ENCODE assay signal across 13 cellular contexts in the genomic region with DNA sequence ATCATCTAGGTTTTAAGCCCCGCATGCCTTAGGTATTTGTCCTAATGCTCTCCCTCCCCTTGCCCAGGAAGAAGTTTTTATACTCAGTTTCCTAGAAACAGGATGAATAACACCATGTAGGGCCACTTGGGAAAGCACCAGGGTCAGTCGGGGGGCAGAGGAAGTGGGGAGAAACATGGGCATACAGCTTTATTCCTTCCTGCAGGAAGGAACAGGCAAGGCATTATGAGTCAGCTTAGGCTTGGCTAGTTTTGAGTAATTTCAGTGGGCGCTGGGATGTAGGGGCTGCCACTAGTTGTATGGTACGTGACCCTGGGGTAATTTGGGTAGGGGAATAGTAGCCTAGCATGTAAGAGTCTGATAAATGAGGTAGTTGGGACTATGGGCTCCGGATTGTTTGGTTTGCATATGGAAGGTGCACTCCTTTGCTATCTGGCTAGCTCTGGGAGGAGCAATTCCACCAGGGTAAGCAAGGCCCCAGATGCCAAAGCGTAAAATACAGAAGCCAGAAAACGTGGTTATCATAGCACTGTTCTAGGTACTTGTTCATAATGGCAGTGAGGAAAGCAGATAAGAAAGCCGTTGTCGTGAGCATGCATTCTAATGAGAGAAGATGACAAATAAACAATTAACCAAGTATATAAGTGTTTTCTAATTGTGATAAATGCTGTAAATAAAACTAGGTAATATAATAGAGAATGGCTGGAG. TPM values are rescaled to one million over a fixed set of nuclear protein-coding genes. Genes with fewer than 3 reads are reported as not detected.
DNase-seq lines count a peak whose midpoint lies in the region; TF ChIP-seq lines count a peak whose summit lies in the region.
"Had no signal": no experiment of that assay in that cellular context is flagged by ENCODE, and none has a peak within 500 bp of the region (broad histone marks: within the 10 kb centered on the region; RNA-seq: fewer than 3 reads in every experiment).

No MANE protein-coding gene starts in this region.

- H3K4me3 Mint-ChIP-seq in T-helper 2 cell treated with Interferon-gamma antibody and Interleukin-4, amounts not matched to agents 5 μg/mL and 100 μg/mL, for 36 hours: no peak overlapping the region
- H3K4me3 Mint-ChIP-seq in Caco-2 (ENCODE audit: unreplicated experiment): no peak overlapping the region
- H3K4me3 Mint-ChIP-seq: IgD-negative memory B cell had no signal

- peaks cover 1% of the 10 kb centered on the region for H3K36me3 Mint-ChIP-seq in T-helper 2 cell treated with Interferon-gamma antibody and Interleukin-4, amounts not matched to agents 5 μg/mL and 100 μg/mL, for 36 hours (ENCODE audit: low read depth)
- no peaks in the 10 kb centered on the region for H3K36me3 Mint-ChIP-seq in Caco-2 (ENCODE audit: insufficient read depth, unreplicated experiment)

- peaks cover 17% of the 10 kb centered on the region for H3K4me1 Mint-ChIP-seq in T-helper 2 cell treated with Interferon-gamma antibody and Interleukin-4, amounts not matched to agents 5 μg/mL and 100 μg/mL, for 36 hours (ENCODE audit: low read depth)
- H3K4me1 Mint-ChIP-seq in Caco-2 (ENCODE audit: low read depth, unreplicated experiment): peaks cover 12% of the 10 kb centered on the region

- H3K27me3 ChIP-seq in Caco-2 (replicated peaks; ENCODE audit: control insufficient read depth, insufficient read depth, low read length): no peaks in the 10 kb centered on the region

- no peak overlapping the region for H3K4me3 ChIP-seq in Caco-2 (ENCODE audit: low read depth, low read length)
- H3K4me3 ChIP-seq: A549 had no signal

- H3K4me1 ChIP-seq in Caco-2: peaks cover 15% of the 10 kb centered on the region

- no peaks in the 10 kb centered on the region for H3K36me3 ChIP-seq in Caco-2 (ENCODE audit: control insufficient read depth, insufficient read depth, low read length)

- H3K9me3 ChIP-seq in Caco-2: no peaks in the 10 kb centered on the region
- H3K9me3 ChIP-seq: A549 had no signal

- no peaks in the 10 kb centered on the region for H3K9me3 Mint-ChIP-seq in T-helper 2 cell treated with Interferon-gamma antibody and Interleukin-4, amounts not matched to agents 5 μg/mL and 100 μg/mL, for 36 hours
- no peaks in the 10 kb centered on the region for H3K9me3 Mint-ChIP-seq in Caco-2 (ENCODE audit: unreplicated experiment)

- TF ChIP-seq CTCF in Caco-2 (IDR thresholded peaks at IDR 0.05; ENCODE audit: insufficient read depth in 1 of 2, low read depth in 1 of 2, low read length in 1 of 2, severe bottlenecking in 1 of 2, unreplicated experiment in 1 of 2): no peak

- intact Hi-C loops in Caco-2 (cut with micrococcal nuclease; ENCODE audit: unreplicated experiment): loop anchor here (2.0 kb wide), 1 partner anchor 15 kb away; no protein-coding TSS in a partner anchor

- no peak overlapping the region for H3K27ac Mint-ChIP-seq in T-helper 2 cell treated with Interferon-gamma antibody and Interleukin-4, amounts not matched to agents 5 μg/mL and 100 μg/mL, for 36 hours
- H3K27ac Mint-ChIP-seq in Caco-2 (ENCODE audit: unreplicated experiment): no peak overlapping the region

- peak; percentile 7 for DNase-seq in T-helper 2 cell treated with Interferon-gamma antibody and Interleukin-4, amounts not matched to agents 5 μg/mL and 100 μg/mL, for 36 hours (ENCODE audit: low spot score)
- DNase-seq in T-helper 2 cell (no peak), M059J (ENCODE audit: low read depth) (peak; percentile 92), dermis microvascular lymphatic vessel endothelial cell (ENCODE audit: low read depth in 2 of 2) (peak; percentile 83 to 95), pulmonary artery endothelial cell (ENCODE audit: low read depth, low spot score) (peak; percentile 83), cerebellar cortex (ENCODE audit: low spot score) (no peak), Caco-2 (no peak), NCI-H1417 treated with DMSO at 0.1 percent for 48 hours (lab: John Stamatoyannopoulos, UW) (no peak)
- DNase-seq: activated effector memory CD4-positive, alpha-beta T cell treated with Interleukin-2 at 50 U/mL for 16 hours; islet precursor cell; NCI-H82 had no signal

- H3K27me3 Mint-ChIP-seq in T-helper 2 cell treated with Interferon-gamma antibody and Interleukin-4, amounts not matched to agents 5 μg/mL and 100 μg/mL, for 36 hours (ENCODE audit: low read depth): no peaks in the 10 kb centered on the region
- no peaks in the 10 kb centered on the region for H3K27me3 Mint-ChIP-seq in Caco-2 (ENCODE audit: insufficient read depth, unreplicated experiment)
- H3K27me3 Mint-ChIP-seq: IgD-negative memory B cell had no signal

- CTCF ChIA-PET in Caco-2 (lab: Charles Lee): no interaction called here

- POLR2A ChIA-PET in Caco-2 (lab: Charles Lee): no interaction called here

- BruUV-seq in Caco-2 (replicated peaks; lab: Mats Ljungman, UMichigan): no TSS peak

RNA-seq across cellular contexts. Expression of a gene that starts 24.8 kb away (rescaled TPM):
- 21.4 and 37.0 TPM in 2 replicates for total RNA-seq in M059J (2014; rRNA removed; shearing (Covaris generic))
- 20.0 and 20.2 TPM in 2 replicates for total RNA-seq in dermis microvascular lymphatic vessel endothelial cell
- 11.7 and 24.5 TPM in 2 replicates for total RNA-seq in pulmonary artery endothelial cell
- total RNA-seq in Caco-2 (2022): 37.5 and 40.6 TPM in 2 replicates

Comparison
In these comparisons a context has a peak if more than half of its experiments do, and no peak if none do; other contexts are left out.
1. DNase-seq: peak in T-helper 2 cell treated with Interferon-gamma antibody and Interleukin-4, amounts not matched to agents 5 μg/mL and 100 μg/mL, for 36 hours (single experiment), M059J (single experiment), dermis microvascular lymphatic vessel endothelial cell (2 of 2) and pulmonary artery endothelial cell (single experiment); none in T-helper 2 cell (0 of 5), cerebellar cortex (single experiment), Caco-2 (0 of 2) and NCI-H1417 treated with DMSO at 0.1 percent for 48 hours (single experiment).